In the genomic region with DNA sequence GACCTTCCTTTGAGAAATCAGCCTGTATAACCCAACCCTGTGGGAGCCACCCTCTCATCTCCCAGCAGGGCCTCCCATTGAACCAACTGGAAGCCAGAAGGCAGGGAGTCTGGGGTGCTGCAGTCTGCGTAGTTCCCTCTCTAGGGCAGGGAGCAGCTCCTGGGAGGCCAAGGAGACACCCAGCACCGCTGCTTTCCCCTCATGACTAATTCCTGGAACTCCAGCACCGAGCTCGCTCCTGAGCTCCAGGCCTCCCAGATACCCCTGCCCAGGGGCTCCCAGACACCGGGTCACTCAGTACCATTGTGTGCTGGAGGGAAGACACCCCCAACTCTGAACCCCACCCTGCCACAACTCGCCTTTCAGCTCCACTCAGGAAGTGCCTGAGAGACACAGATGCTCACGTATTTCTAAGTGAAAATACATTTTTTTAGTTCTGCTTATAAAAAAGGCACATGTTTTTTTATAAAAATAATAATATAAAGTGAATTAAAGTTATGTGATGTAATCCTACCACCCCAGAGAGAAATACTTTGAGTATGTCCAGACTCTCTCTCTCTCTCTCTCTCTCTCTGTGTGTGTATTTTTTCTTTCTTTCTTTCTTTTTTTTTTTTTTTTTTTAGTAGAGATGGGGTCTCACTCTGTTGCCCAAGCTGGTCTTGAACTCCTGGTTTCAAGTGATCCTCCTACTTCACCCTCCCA, we compare ENCODE assay signal across 12 cellular contexts. TPM values are rescaled to one million over a fixed set of nuclear protein-coding genes. Genes with fewer than 3 reads are reported as not detected.
DNase-seq lines count a peak whose midpoint lies in the region; ATAC-seq and TF ChIP-seq lines count a peak whose summit lies in the region.
"Had no signal": no experiment of that assay in that cellular context is flagged by ENCODE, and none has a peak within 500 bp of the region (broad histone marks: within the 10 kb centered on the region; RNA-seq: fewer than 3 reads in every experiment).

No MANE protein-coding gene starts in this region.

- H3K4me1 ChIP-seq in Loucy (ENCODE audit: insufficient read depth, low read length, poor library complexity, severe bottlenecking), result peaks cover 31% of the 10 kb centered on the region

- H3K27me3 ChIP-seq in Loucy (ENCODE audit: insufficient read depth, low read length, poor library complexity, severe bottlenecking), result no peaks in the 10 kb centered on the region

- no peaks in the 10 kb centered on the region for H3K36me3 ChIP-seq in Loucy (ENCODE audit: insufficient read depth, low read length)

- DNase-seq in activated T-cell treated with anti-CD3 and anti-CD28 coated beads, Interleukin-2, amount 50 U/mL, for 72 hours, result peak in 1 of 2 donors; percentile 42
- DNase-seq in activated T-cell treated with anti-CD3 and anti-CD28 coated beads, Interleukin-2, amount 50 U/mL, for 4 hours, result no peak
- no peak for DNase-seq in chondrocyte (ENCODE audit: low spot score)
- DNase-seq in osteocyte (ENCODE audit: extremely low spot score, unreplicated experiment), result no peak
- no peak for DNase-seq in NCI-H2029 treated with DMSO at 0.1 percent for 48 hours (lab: John Stamatoyannopoulos, UW)
- DNase-seq in NCI-H2196 treated with DMSO at 0.1 percent for 48 hours (lab: John Stamatoyannopoulos, UW; ENCODE audit: unreplicated experiment), result no peak
- no peak for DNase-seq in NCI-H1694 (lab: John Stamatoyannopoulos, UW)
- DNase-seq: DMS79; NCI-H1436; NCI-H524 treated with DMSO at 0.1 percent for 48 hours; stimulated activated CD4-positive, alpha-beta T cell treated with anti-CD3 and anti-CD28 coated beads, Interleukin-2, amount 100 ng/mL, for 48 hours had no signal

- peak overlapping the region; percentile 70 for H3K4me3 Mint-ChIP-seq in activated T-cell treated with anti-CD3 and anti-CD28 coated beads, Interleukin-2, amount 50 U/mL, for 72 hours
- no peak overlapping the region for H3K4me3 Mint-ChIP-seq in activated T-cell treated with anti-CD3 and anti-CD28 coated beads, Interleukin-2, amount 50 U/mL, for 4 hours
- H3K4me3 Mint-ChIP-seq in chondrocyte (ENCODE audit: unreplicated experiment), result no peak overlapping the region
- H3K4me3 Mint-ChIP-seq in osteocyte (ENCODE audit: unreplicated experiment), result no peak overlapping the region

- no peak overlapping the region for H3K4me2 ChIP-seq in Loucy (ENCODE audit: low read depth, low read length, poor library complexity, severe bottlenecking)

- H3K27me3 Mint-ChIP-seq in activated T-cell treated with anti-CD3 and anti-CD28 coated beads, Interleukin-2, amount 50 U/mL, for 72 hours (ENCODE audit: low read depth), result no peaks in the 10 kb centered on the region
- no peaks in the 10 kb centered on the region for H3K27me3 Mint-ChIP-seq in activated T-cell treated with anti-CD3 and anti-CD28 coated beads, Interleukin-2, amount 50 U/mL, for 4 hours (ENCODE audit: low read depth)
- no peaks in the 10 kb centered on the region for H3K27me3 Mint-ChIP-seq in chondrocyte (ENCODE audit: low read depth)
- H3K27me3 Mint-ChIP-seq in osteocyte (ENCODE audit: unreplicated experiment), result no peaks in the 10 kb centered on the region

- H3K9me3 ChIP-seq in Loucy (ENCODE audit: insufficient read depth, low read depth, low read length), result no peaks in the 10 kb centered on the region

- peak in 1 of 2 donors; percentile 15 for ATAC-seq in activated T-cell treated with anti-CD3 and anti-CD28 coated beads, Interleukin-2, amount 50 U/mL, for 72 hours (replicated peaks in 1 of 2)
- no peak for ATAC-seq in activated T-cell treated with anti-CD3 and anti-CD28 coated beads, Interleukin-2, amount 50 U/mL, for 4 hours

- no peaks in the 10 kb centered on the region for H3K79me2 ChIP-seq in Loucy (ENCODE audit: insufficient read depth, low read length)

- H3K36me3 Mint-ChIP-seq in activated T-cell treated with anti-CD3 and anti-CD28 coated beads, Interleukin-2, amount 50 U/mL, for 72 hours (ENCODE audit: insufficient read depth in 2 of 2), result peaks cover 3 to 5% of the 10 kb centered on the region in 2 donors
- no peaks in the 10 kb centered on the region for H3K36me3 Mint-ChIP-seq in activated T-cell treated with anti-CD3 and anti-CD28 coated beads, Interleukin-2, amount 50 U/mL, for 4 hours (ENCODE audit: insufficient read depth)
- H3K36me3 Mint-ChIP-seq in chondrocyte (ENCODE audit: low read depth), result peaks cover 1% of the 10 kb centered on the region
- no peaks in the 10 kb centered on the region for H3K36me3 Mint-ChIP-seq in osteocyte (ENCODE audit: unreplicated experiment)

- peak overlapping the region; percentile 38; the same call in 1 of the 2 replicates for H2AFZ ChIP-seq in Loucy (ENCODE audit: low read length)

- H3K27ac Mint-ChIP-seq in activated T-cell treated with anti-CD3 and anti-CD28 coated beads, Interleukin-2, amount 50 U/mL, for 72 hours, result peak overlapping the region; percentile 95
- H3K27ac Mint-ChIP-seq in chondrocyte (ENCODE audit: unreplicated experiment) (peak overlapping the region; percentile 73), osteocyte (ENCODE audit: unreplicated experiment) (peak overlapping the region; percentile 66)

- peaks cover 72% of the 10 kb centered on the region for H3K4me1 Mint-ChIP-seq in activated T-cell treated with anti-CD3 and anti-CD28 coated beads, Interleukin-2, amount 50 U/mL, for 72 hours (ENCODE audit: low read depth)
- peaks cover 56% of the 10 kb centered on the region for H3K4me1 Mint-ChIP-seq in activated T-cell treated with anti-CD3 and anti-CD28 coated beads, Interleukin-2, amount 50 U/mL, for 4 hours (ENCODE audit: low read depth)
- H3K4me1 Mint-ChIP-seq in chondrocyte (ENCODE audit: low read depth), result peaks cover 8% of the 10 kb centered on the region
- peaks cover 4% of the 10 kb centered on the region for H3K4me1 Mint-ChIP-seq in osteocyte (ENCODE audit: unreplicated experiment)

- H3F3A ChIP-seq in Loucy (ENCODE audit: low read depth), result peaks cover 10% of the 10 kb centered on the region

- no peaks in the 10 kb centered on the region for H3K9me2 ChIP-seq in Loucy (replicated peaks; ENCODE audit: low read depth, low read length)

- TF ChIP-seq CTCF in Loucy (conservative IDR thresholded peaks at IDR 0.05; ENCODE audit: low read length), result no peak
- no peak for TF ChIP-seq CTCF in chondrocyte (IDR thresholded peaks at IDR 0.05)
- no peak for TF ChIP-seq CTCF in osteocyte (IDR thresholded peaks at IDR 0.05)

- H3K9me3 Mint-ChIP-seq in activated T-cell treated with anti-CD3 and anti-CD28 coated beads, Interleukin-2, amount 50 U/mL, for 72 hours, result no peaks in the 10 kb centered on the region
- no peaks in the 10 kb centered on the region for H3K9me3 Mint-ChIP-seq in activated T-cell treated with anti-CD3 and anti-CD28 coated beads, Interleukin-2, amount 50 U/mL, for 4 hours
- peaks cover 5% of the 10 kb centered on the region for H3K9me3 Mint-ChIP-seq in chondrocyte (ENCODE audit: low read depth)
- H3K9me3 Mint-ChIP-seq in osteocyte (ENCODE audit: unreplicated experiment), result no peaks in the 10 kb centered on the region

- no peaks in the 10 kb centered on the region for H4K20me1 ChIP-seq in Loucy (ENCODE audit: insufficient read depth, low read length, poor library complexity, severe bottlenecking)

- H3K4me3 ChIP-seq in Loucy (ENCODE audit: low read length, poor library complexity, severe bottlenecking), result no peak overlapping the region

- no peak overlapping the region for H3K9ac ChIP-seq in Loucy (ENCODE audit: low read depth, low read length, poor library complexity, severe bottlenecking)

RNA-seq across cellular contexts. Expression of gene PIM1, which starts 17.5 kb away (rescaled TPM):
- total RNA-seq in activated T-cell treated with anti-CD3 and anti-CD28 coated beads, Interleukin-2, amount 50 U/mL, for 72 hours, result 100 to 1,000 TPM; 334 to 429 TPM
- 10 to 100 TPM; 59.6 to 72.8 (median 60.1) TPM for total RNA-seq in activated T-cell treated with anti-CD3 and anti-CD28 coated beads, Interleukin-2, amount 50 U/mL, for 4 hours
- total RNA-seq in chondrocyte (11.3 to 15.1 TPM (median 13.0 TPM) in 3 replicates), osteocyte (8.9 and 12.8 TPM in 2 replicates)

Comparison
In these comparisons a context has a peak if more than half of its experiments do, and no peak if none do; other contexts are left out.
1. H3K4me3 Mint-ChIP-seq: peak in activated T-cell treated with anti-CD3 and anti-CD28 coated beads, Interleukin-2, amount 50 U/mL, for 72 hours (2 of 2); none in activated T-cell treated with anti-CD3 and anti-CD28 coated beads, Interleukin-2, amount 50 U/mL, for 4 hours (single experiment), chondrocyte (single experiment) and osteocyte (single experiment).
2. RNA of gene PIM1, which starts 17.5 kb away (total RNA-seq): 334 to 429 TPM in activated T-cell treated with anti-CD3 and anti-CD28 coated beads, Interleukin-2, amount 50 U/mL, for 72 hours; 59.6 to 72.8 TPM in activated T-cell treated with anti-CD3 and anti-CD28 coated beads, Interleukin-2, amount 50 U/mL, for 4 hours, 11.3 to 15.1 TPM in chondrocyte and 8.9 to 12.8 TPM in osteocyte; every median in the first group is over 4 times any median in the second.
3. Peak in every context shown above with its lines, with median percentiles within 50 percentile points of each other: H3K27ac Mint-ChIP-seq.